Comparison of ENCODE assay signal across 10 cellular contexts in genomic region chr18:12598181-12598921, GRCh38. TPM values are rescaled to one million over a fixed set of nuclear protein-coding genes. Genes with fewer than 3 reads are reported as not detected.
DNase-seq lines count a peak whose midpoint lies in the region; ATAC-seq and TF ChIP-seq lines count a peak whose summit lies in the region.
"Had no signal": no experiment of that assay in that cellular context is flagged by ENCODE, and none has a peak within 500 bp of the region (broad histone marks: within the 10 kb centered on the region; RNA-seq: fewer than 3 reads in every experiment).

No MANE protein-coding gene starts in this region.

- intact Hi-C loops in ascending aorta (cut with DNase I) (loop anchor here (5.0 kb wide), 1 partner anchor 59 kb away; the partner anchor contains the start of gene SPIRE1), stomach (cut with DNase I; ENCODE audit: low total_unique reads) (no loop called here)
- intact Hi-C loops in activated CD4-positive, alpha-beta T cell treated with anti-CD3 and anti-CD28 coated beads for 36 hours (cut with DNase I, micrococcal nuclease): no loop called here

- H3K36me3 ChIP-seq in ascending aorta: no peaks in the 10 kb centered on the region
- H3K36me3 ChIP-seq in stomach: no peaks in the 10 kb centered on the region
- H3K36me3 ChIP-seq: lower lobe of right lung had no signal

- H3K9me3 Mint-ChIP-seq in activated CD4-positive, alpha-beta T cell treated with anti-CD3 and anti-CD28 coated beads for 36 hours (ENCODE audit: low read depth): no peaks in the 10 kb centered on the region

- H3K27ac Mint-ChIP-seq in activated CD4-positive, alpha-beta T cell treated with anti-CD3 and anti-CD28 coated beads for 36 hours: no peak overlapping the region

- H3K4me3 Mint-ChIP-seq in activated CD4-positive, alpha-beta T cell treated with anti-CD3 and anti-CD28 coated beads for 36 hours: no peak overlapping the region

- peaks cover 1% of the 10 kb centered on the region for H3K36me3 Mint-ChIP-seq in activated CD4-positive, alpha-beta T cell treated with anti-CD3 and anti-CD28 coated beads for 36 hours (ENCODE audit: low read depth)

- ATAC-seq in activated CD4-positive, alpha-beta T cell treated with anti-CD3 and anti-CD28 coated beads for 36 hours: no peak

- POLR2A ChIA-PET in activated CD4-positive, alpha-beta T cell treated with anti-CD3 and anti-CD28 coated beads for 36 hours (lab: Charles Lee): no interaction called here

- TF ChIP-seq EP300 in stomach (IDR thresholded peaks at IDR 0.05): no peak

- DNase-seq in AG10803 (ENCODE audit: low read depth) (peak; percentile 61), HS-5 (ENCODE audit: low read depth) (peak; percentile 30), ascending aorta (ENCODE audit: low spot score in 2 of 2) (no peak), islet precursor cell (peak; percentile 63), COLO829 (ENCODE audit: low spot score) (no peak), NCI-H1930 (lab: John Stamatoyannopoulos, UW) (no peak), stomach (no peak)
- DNase-seq in activated CD4-positive, alpha-beta T cell treated with anti-CD3 and anti-CD28 coated beads for 36 hours: no peak
- DNase-seq: substantia nigra had no signal

- CTCF ChIA-PET in activated CD4-positive, alpha-beta T cell treated with anti-CD3 and anti-CD28 coated beads for 36 hours (lab: Charles Lee): interaction anchor here (0.6 to 1.0 kb wide), 3 partner anchors 9 to 18 kb away, joined by 3 to 4 read pairs (median 4); no protein-coding TSS in a partner anchor

- H3K9me3 ChIP-seq in ascending aorta: no peaks in the 10 kb centered on the region
- H3K9me3 ChIP-seq in stomach: no peaks in the 10 kb centered on the region
- H3K9me3 ChIP-seq: lower lobe of right lung had no signal

- H3K27me3 Mint-ChIP-seq in activated CD4-positive, alpha-beta T cell treated with anti-CD3 and anti-CD28 coated beads for 36 hours: no peaks in the 10 kb centered on the region

- TF ChIP-seq CTCF in AG10803 (conservative IDR thresholded peaks at IDR 0.05; ENCODE audit: low read length) (no peak), ascending aorta (IDR thresholded peaks at IDR 0.05) (no peak), stomach (IDR thresholded peaks at IDR 0.05) (no peak)

- H3K27ac ChIP-seq in ascending aorta: peak overlapping the region; percentile 43 to 51
- H3K27ac ChIP-seq in stomach: no peak overlapping the region

- H3K4me3 ChIP-seq in AG10803 (ENCODE audit: low read length) (no peak overlapping the region), ascending aorta (no peak overlapping the region), stomach (no peak overlapping the region)
- H3K4me3 ChIP-seq: lower lobe of right lung had no signal

- peaks cover 6 to 15% of the 10 kb centered on the region in 2 donors for H3K4me1 ChIP-seq in ascending aorta
- H3K4me1 ChIP-seq in stomach: peaks cover 0 to 23% (median 13%) of the 10 kb centered on the region in 4 donors

- H3K27me3 ChIP-seq in ascending aorta (no peaks in the 10 kb centered on the region), stomach (no peaks in the 10 kb centered on the region)

- 43 to 61% (median 53%) methylated on average over 3 of the region's 3 CpGs for WGBS in stomach, 5 donors

- TF ChIP-seq POLR2A in stomach (IDR thresholded peaks at IDR 0.05): no peak

- H3K4me1 Mint-ChIP-seq in activated CD4-positive, alpha-beta T cell treated with anti-CD3 and anti-CD28 coated beads for 36 hours: peaks cover 25% of the 10 kb centered on the region

RNA-seq across cellular contexts. Expression of gene SPIRE1, which starts 59.6 kb away (rescaled TPM):
- total RNA-seq in ascending aorta (16.9 TPM), stomach (10 to 100 TPM in 3 of 5 donors, 1 to 10 TPM in 2; 4.1 to 24.4 (median 23.7) TPM)
- total RNA-seq in activated CD4-positive, alpha-beta T cell treated with anti-CD3 and anti-CD28 coated beads for 36 hours: 1 to 10 TPM; 3.0 to 3.8 TPM
- polyA plus RNA-seq in stomach: 1 to 10 TPM; 3.1 to 9.9 (median 6.9) TPM

Comparison
In these comparisons a context has a peak if more than half of its experiments do, and no peak if none do; other contexts are left out.
1. DNase-seq: peak in AG10803 (single experiment), HS-5 (single experiment) and islet precursor cell (single experiment); none in ascending aorta (0 of 2), COLO829 (single experiment), activated CD4-positive, alpha-beta T cell treated with anti-CD3 and anti-CD28 coated beads for 36 hours (single experiment), NCI-H1930 (0 of 2) and stomach (single experiment).
2. H3K27ac ChIP-seq: peak in ascending aorta (2 of 2); none in stomach (0 of 5).